In the genomic region with DNA sequence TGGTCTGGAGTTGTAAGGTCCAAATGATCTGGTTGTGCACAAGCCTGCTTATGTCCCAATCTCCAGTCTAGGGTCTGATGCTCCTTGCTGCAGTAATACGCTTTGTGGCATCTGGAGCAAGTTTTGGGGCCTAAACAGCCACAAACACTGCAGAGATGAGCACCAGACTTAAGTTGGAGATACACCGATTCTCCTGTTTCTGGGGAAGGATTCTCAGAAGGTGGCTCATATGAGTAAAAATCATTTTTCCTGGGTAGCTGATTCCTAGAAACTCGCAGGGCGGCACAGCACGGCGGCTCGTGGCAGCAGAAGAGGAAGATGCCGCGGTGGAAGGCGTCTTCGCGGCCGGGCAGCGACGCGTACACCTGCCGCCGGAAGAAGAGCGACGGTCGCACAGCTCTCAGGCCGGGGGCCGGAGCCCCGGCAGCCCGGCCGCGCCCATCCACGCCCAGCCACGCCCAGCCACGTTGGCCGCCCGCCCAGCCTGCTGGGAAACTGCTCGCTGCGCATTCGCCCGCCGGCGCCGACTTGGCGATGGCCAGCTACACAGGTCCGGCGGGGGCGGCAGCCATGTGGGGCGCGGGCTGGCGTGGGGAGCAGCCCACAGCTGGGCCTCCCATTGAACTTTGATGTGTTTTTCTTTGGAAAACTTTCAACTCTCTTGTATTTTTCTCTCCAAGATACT, we compare ENCODE assay signal across 8 cellular contexts.
DNase-seq lines count a peak whose midpoint lies in the region; ATAC-seq lines count a peak whose summit lies in the region.

No MANE protein-coding gene starts in this region.

- peak; percentile 96 for ATAC-seq in GM18909 (IDR thresholded peaks at IDR 0.05; ENCODE audit: poor library complexity, unreplicated experiment)
- ATAC-seq in HG03064 (IDR thresholded peaks at IDR 0.05; ENCODE audit: low read depth, unreplicated experiment): peak; percentile 95
- ATAC-seq in activated naive CD8-positive, alpha-beta T cell treated with anti-CD3 and anti-CD28 coated beads, Interleukin-2, amount 10 ng/mL, durations not matched to agents 7 days and 5 days (ENCODE audit: low read depth): peak; percentile 93

- H3K27me3 Mint-ChIP-seq in activated naive CD8-positive, alpha-beta T cell treated with anti-CD3 and anti-CD28 coated beads, Interleukin-2, amount 10 ng/mL, durations not matched to agents 7 days and 5 days: peaks cover 64% of the 10 kb centered on the region

- POLR2A ChIA-PET in activated naive CD8-positive, alpha-beta T cell treated with anti-CD3 and anti-CD28 coated beads, Interleukin-2, amount 10 ng/mL, durations not matched to agents 7 days and 5 days (lab: Charles Lee): interaction anchor here (0.5 to 0.7 kb wide), 2 partner anchors 9 to 612 kb away, joined by 3 read pairs; no protein-coding TSS in a partner anchor

- DNase-seq in CMK (ENCODE audit: low read depth) (peak; percentile 63), NCI-H510A treated with DMSO at 0.1 percent for 48 hours (lab: John Stamatoyannopoulos, UW) (peak; percentile 85), iPS-NIHi7 (ENCODE audit: extremely low spot score) (peak; percentile 95), NCI-H1436 treated with DMSO at 0.1 percent for 48 hours (lab: John Stamatoyannopoulos, UW) (no peak)
- peak; percentile 76 for DNase-seq in activated naive CD8-positive, alpha-beta T cell treated with anti-CD3 and anti-CD28 coated beads, Interleukin-2, amount 10 ng/mL, durations not matched to agents 7 days and 5 days
- peak; percentile 30 for DNase-seq in stimulated activated CD4-positive, alpha-beta T cell treated with anti-CD3 and anti-CD28 coated beads, Interleukin-4, amount 100 ng/mL, for 24 hours

- H3K27ac Mint-ChIP-seq in activated naive CD8-positive, alpha-beta T cell treated with anti-CD3 and anti-CD28 coated beads, Interleukin-2, amount 10 ng/mL, durations not matched to agents 7 days and 5 days: peak overlapping the region; percentile 31

- no peaks in the 10 kb centered on the region for H3K9me3 Mint-ChIP-seq in activated naive CD8-positive, alpha-beta T cell treated with anti-CD3 and anti-CD28 coated beads, Interleukin-2, amount 10 ng/mL, durations not matched to agents 7 days and 5 days

- H3K36me3 Mint-ChIP-seq in activated naive CD8-positive, alpha-beta T cell treated with anti-CD3 and anti-CD28 coated beads, Interleukin-2, amount 10 ng/mL, durations not matched to agents 7 days and 5 days: no peaks in the 10 kb centered on the region

- H3K4me3 Mint-ChIP-seq in activated naive CD8-positive, alpha-beta T cell treated with anti-CD3 and anti-CD28 coated beads, Interleukin-2, amount 10 ng/mL, durations not matched to agents 7 days and 5 days: peak overlapping the region; percentile 67

- H3K4me1 Mint-ChIP-seq in activated naive CD8-positive, alpha-beta T cell treated with anti-CD3 and anti-CD28 coated beads, Interleukin-2, amount 10 ng/mL, durations not matched to agents 7 days and 5 days: peaks cover 12% of the 10 kb centered on the region
